15 cellular contexts compared by ENCODE assay signal in the genomic region with DNA sequence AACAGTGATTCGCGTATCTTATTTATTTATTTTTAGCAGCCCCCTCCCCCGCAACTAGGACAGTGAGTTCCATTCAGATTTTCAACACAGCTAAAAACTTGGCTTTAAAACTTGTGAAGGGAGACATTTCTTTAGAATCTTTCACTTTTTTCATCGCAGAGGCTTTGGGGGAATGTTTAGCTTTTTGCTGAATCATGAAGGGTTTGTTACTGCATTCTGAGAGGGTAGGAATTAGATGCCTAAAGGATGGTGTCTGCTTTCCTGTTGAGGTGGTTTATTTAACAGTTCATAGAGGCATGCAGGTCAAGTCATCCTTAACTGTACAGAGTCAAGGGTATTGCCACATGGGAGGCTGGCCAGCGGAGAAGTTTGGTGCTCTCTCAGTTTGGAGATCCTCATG. TPM values are rescaled to one million over a fixed set of nuclear protein-coding genes. Genes with fewer than 3 reads are reported as not detected.
DNase-seq lines count a peak whose midpoint lies in the region; ATAC-seq and TF ChIP-seq lines count a peak whose summit lies in the region.
"Had no signal": no experiment of that assay in that cellular context is flagged by ENCODE, and none has a peak within 500 bp of the region (broad histone marks: within the 10 kb centered on the region; RNA-seq: fewer than 3 reads in every experiment).

No MANE protein-coding gene starts in this region.

- H3K4me1 ChIP-seq in uterus: no peaks in the 10 kb centered on the region

- peaks cover 11% of the 10 kb centered on the region for H3K27me3 Mint-ChIP-seq in activated CD4-positive, alpha-beta T cell treated with anti-CD3 and anti-CD28 coated beads, Interleukin-2, amount 10 ng/mL, durations not matched to agents 24 days and 14 days
- peaks cover 0 to 18% of the 10 kb centered on the region in 2 donors for H3K27me3 Mint-ChIP-seq in natural killer cell (ENCODE audit: low read depth in 2 of 2)

- peak; percentile 49 for DNase-seq in activated CD4-positive, alpha-beta T cell treated with anti-CD3 and anti-CD28 coated beads, Interleukin-2, amount 10 ng/mL, durations not matched to agents 24 days and 14 days
- no peak for DNase-seq in activated CD4-positive, alpha-beta T cell treated with anti-CD3 and anti-CD28 coated beads, Interleukin-2, amount 50 U/mL, for 1 hour
- DNase-seq in choroid plexus epithelial cell (ENCODE audit: low read depth) (peak; percentile 50), natural killer cell (no peak), uterus (no peak), HEK293T (ENCODE audit: extremely low spot score) (no peak), ACHN (no peak), NCI-H2081 treated with DMSO at 0.1 percent for 48 hours (lab: John Stamatoyannopoulos, UW) (no peak)
- DNase-seq: 8988T; activated CD8-positive, alpha-beta memory T cell treated with anti-CD3 and anti-CD28 coated beads, Interleukin-2, amount 50 U/mL, for 4 hours; NCI-H446; Peyer's patch; stimulated activated CD4-positive, alpha-beta T cell treated with anti-CD3 and anti-CD28 coated beads, Interleukin-1b, Interleukin-23, amount 100 ng/mL, for 48 hours; stimulated activated naive B cell treated with anti-CD40 and anti-IgM and Interleukin-4, amounts not matched to agents 10 μg/mL and 1 μg/mL and 100 μg/mL, for 72 hours had no signal

- no peaks in the 10 kb centered on the region for H3K9me3 Mint-ChIP-seq in activated CD4-positive, alpha-beta T cell treated with anti-CD3 and anti-CD28 coated beads, Interleukin-2, amount 10 ng/mL, durations not matched to agents 24 days and 14 days
- no peaks in the 10 kb centered on the region for H3K9me3 Mint-ChIP-seq in natural killer cell
- H3K9me3 Mint-ChIP-seq: stimulated activated naive B cell treated with anti-CD40 and anti-IgM and Interleukin-4, amounts not matched to agents 10 μg/mL and 1 μg/mL and 100 μg/mL, for 72 hours had no signal

- TF ChIP-seq CTCF in choroid plexus epithelial cell (conservative IDR thresholded peaks at IDR 0.05; ENCODE audit: low read depth, low read length): no peak
- TF ChIP-seq CTCF in natural killer cell (IDR thresholded peaks at IDR 0.05): no peak
- TF ChIP-seq CTCF in uterus (IDR thresholded peaks at IDR 0.05): no peak

- peak overlapping the region; percentile 97 to 98 for H3K27ac ChIP-seq in uterus
- H3K27ac ChIP-seq: neutrophil had no signal

- H3K27ac Mint-ChIP-seq in activated CD4-positive, alpha-beta T cell treated with anti-CD3 and anti-CD28 coated beads, Interleukin-2, amount 10 ng/mL, durations not matched to agents 24 days and 14 days: no peak overlapping the region
- peak overlapping the region; percentile 85 to 94 for H3K27ac Mint-ChIP-seq in natural killer cell
- H3K27ac Mint-ChIP-seq: stimulated activated naive B cell treated with anti-CD40 and anti-IgM and Interleukin-4, amounts not matched to agents 10 μg/mL and 1 μg/mL and 100 μg/mL, for 72 hours had no signal

- peaks cover 23% of the 10 kb centered on the region for H3K4me1 Mint-ChIP-seq in activated CD4-positive, alpha-beta T cell treated with anti-CD3 and anti-CD28 coated beads, Interleukin-2, amount 10 ng/mL, durations not matched to agents 24 days and 14 days
- H3K4me1 Mint-ChIP-seq in natural killer cell: peaks cover 21 to 22% of the 10 kb centered on the region in 2 donors

- H3K27me3 ChIP-seq in uterus: no peaks in the 10 kb centered on the region
- H3K27me3 ChIP-seq: Peyer's patch had no signal

- ATAC-seq in natural killer cell: no peak

- CTCF ChIA-PET in HEK293T (lab: Yijun Ruan, JAX): no interaction called here

- TF ChIP-seq POLR2A in uterus (IDR thresholded peaks at IDR 0.05): no peak

- H3K36me3 ChIP-seq in uterus: no peaks in the 10 kb centered on the region
- H3K36me3 ChIP-seq: neutrophil, Peyer's patch had no signal

- intact Hi-C loops in activated CD4-positive, alpha-beta T cell treated with anti-CD3 and anti-CD28 coated beads, Interleukin-2, amount 10 ng/mL, durations not matched to agents 24 days and 14 days (cut with micrococcal nuclease): loop anchor here (2.0 kb wide), 1 partner anchor 27 kb away; no protein-coding TSS in a partner anchor
- intact Hi-C loops in natural killer cell (cut with micrococcal nuclease) (loop anchor here (2.0 to 5.0 kb wide), 2 partner anchors 122 to 513 kb away; a partner anchor contains a TSS), uterus (cut with DNase I; ENCODE audit: low total_unique reads) (no loop called here)

- POLR2A ChIA-PET in HEK293T (lab: Yijun Ruan, JAX): interaction anchor here (1.0 to 1.4 kb wide), 4 partner anchors 32 to 514 kb away, joined by 3 to 5 read pairs (median 4); no protein-coding TSS in a partner anchor

- H3K4me3 Mint-ChIP-seq in activated CD4-positive, alpha-beta T cell treated with anti-CD3 and anti-CD28 coated beads, Interleukin-2, amount 10 ng/mL, durations not matched to agents 24 days and 14 days: no peak overlapping the region
- peak overlapping the region; percentile 43 for H3K4me3 Mint-ChIP-seq in natural killer cell

- H3K4me3 ChIP-seq in choroid plexus epithelial cell (ENCODE audit: low read depth, low read length) (no peak overlapping the region), uterus (no peak overlapping the region)
- H3K4me3 ChIP-seq: Peyer's patch had no signal

- in situ Hi-C loops in ACHN (cut with HindIII; ENCODE audit: low pct_ligation_motif_present, low pct_unique_long_range_greater_than_20kb, low sequenced_read_pairs): no loop called here

- H3K9me3 ChIP-seq in uterus: no peaks in the 10 kb centered on the region
- H3K9me3 ChIP-seq: neutrophil, Peyer's patch had no signal

- H3K36me3 Mint-ChIP-seq in activated CD4-positive, alpha-beta T cell treated with anti-CD3 and anti-CD28 coated beads, Interleukin-2, amount 10 ng/mL, durations not matched to agents 24 days and 14 days (ENCODE audit: low read depth): no peaks in the 10 kb centered on the region
- H3K36me3 Mint-ChIP-seq in natural killer cell: no peaks in the 10 kb centered on the region
- H3K36me3 Mint-ChIP-seq: stimulated activated naive B cell treated with anti-CD40 and anti-IgM and Interleukin-4, amounts not matched to agents 10 μg/mL and 1 μg/mL and 100 μg/mL, for 72 hours had no signal

TF ChIP-seq in HEK293T, 16 proteins besides CTCF, POLR2A, EP300 and RAD21:
- no peak for TF ChIP-seq ZNF384 (IDR thresholded peaks at IDR 0.05)
- TF ChIP-seq L3MBTL2 (conservative IDR thresholded peaks at IDR 0.05): no peak
TF ChIP-seq in HEK293T: peak in this region for 0.

RNA-seq across cellular contexts. Expression of a gene that starts 36.6 kb away (rescaled TPM):
- not detected in 2 replicates for total RNA-seq in activated CD4-positive, alpha-beta T cell treated with anti-CD3 and anti-CD28 coated beads, Interleukin-2, amount 10 ng/mL, durations not matched to agents 24 days and 14 days
- total RNA-seq in natural killer cell (under 1 TPM in 1 of 3 donors, not detected in 2; 0.14 TPM), uterus (1 to 10 TPM in 1 of 4 donors, not detected in 3; 7.0 TPM)

Comparison
In these comparisons a context has a peak if more than half of its experiments do, and no peak if none do; other contexts are left out.
1. DNase-seq: peak in activated CD4-positive, alpha-beta T cell treated with anti-CD3 and anti-CD28 coated beads, Interleukin-2, amount 10 ng/mL, durations not matched to agents 24 days and 14 days (single experiment) and choroid plexus epithelial cell (single experiment); none in activated CD4-positive, alpha-beta T cell treated with anti-CD3 and anti-CD28 coated beads, Interleukin-2, amount 50 U/mL, for 1 hour (single experiment), natural killer cell (single experiment), uterus (0 of 2), HEK293T (single experiment), ACHN (single experiment) and NCI-H2081 treated with DMSO at 0.1 percent for 48 hours (single experiment).